ENCODE assay signal across 13 cellular contexts in the genomic region with DNA sequence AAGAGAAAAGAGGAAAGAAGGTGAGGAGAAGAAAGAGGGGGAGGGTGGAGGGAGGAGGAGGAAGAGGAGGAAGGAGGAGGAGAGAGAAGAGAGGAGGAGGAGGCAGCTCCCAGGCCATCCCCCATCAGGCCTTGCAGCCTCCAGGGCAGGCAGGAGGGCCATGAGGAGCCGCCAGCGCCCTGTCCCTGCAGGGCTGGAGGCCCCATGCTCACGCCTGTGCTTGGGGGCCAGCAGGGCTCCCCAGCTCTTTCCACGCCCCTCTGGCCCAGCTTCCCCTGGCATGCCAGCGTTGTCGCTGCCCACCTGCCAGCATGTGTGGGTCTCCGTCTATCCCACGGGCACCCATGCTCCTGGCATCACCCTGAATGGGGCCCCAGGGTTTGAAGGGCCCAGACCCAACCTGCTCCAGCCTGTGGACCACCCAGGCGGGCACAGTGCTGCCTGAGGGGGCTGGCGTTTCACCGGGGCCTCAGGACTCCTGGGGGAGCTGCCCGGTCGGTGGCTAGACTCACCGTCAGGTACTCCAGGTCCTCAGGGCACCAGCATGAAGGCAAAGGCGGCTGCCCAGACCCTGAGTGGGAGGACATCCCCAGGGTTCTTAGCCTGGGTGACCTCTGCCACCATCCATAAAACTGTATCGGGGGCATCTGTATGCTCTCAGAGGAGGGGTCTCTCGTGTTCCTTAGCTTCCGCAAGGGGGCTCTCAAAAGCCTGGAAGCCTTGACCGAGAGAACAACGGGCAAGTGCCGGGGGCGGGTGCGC. TPM values are rescaled to one million over a fixed set of nuclear protein-coding genes. Genes with fewer than 3 reads are reported as not detected.
DNase-seq lines count a peak whose midpoint lies in the region; ATAC-seq and TF ChIP-seq lines count a peak whose summit lies in the region.
"Had no signal": no experiment of that assay in that cellular context is flagged by ENCODE, and none has a peak within 500 bp of the region (broad histone marks: within the 10 kb centered on the region; RNA-seq: fewer than 3 reads in every experiment).

No MANE protein-coding gene starts in this region.

- H3K36me3 Mint-ChIP-seq in T-helper 17 cell (ENCODE audit: low read depth), result no peaks in the 10 kb centered on the region
- H3K36me3 Mint-ChIP-seq in immature natural killer cell, result peaks cover 0 to 7% (median 0%) of the 10 kb centered on the region in 3 donors

- intact Hi-C loops in stomach (cut with DNase I; ENCODE audit: low total_unique reads), result loop anchor here (2.0 to 10.0 kb wide), 2 partner anchors 116 to 578 kb away; a partner anchor contains a TSS

- TF ChIP-seq CTCF in stomach (IDR thresholded peaks at IDR 0.05), result no peak

- TF ChIP-seq POLR2A in stomach (IDR thresholded peaks at IDR 0.05), result no peak

- no peak for TF ChIP-seq EP300 in stomach (IDR thresholded peaks at IDR 0.05)

- H3K27ac Mint-ChIP-seq in T-helper 17 cell, result peak overlapping the region; percentile 88
- H3K27ac Mint-ChIP-seq in immature natural killer cell, result peak overlapping the region in 5 of 6 donors; percentile 7 to 76 (median 67)

- H3K4me3 Mint-ChIP-seq in T-helper 17 cell (peak overlapping the region; percentile 15), immature natural killer cell (peak overlapping the region in 2 of 5 donors; percentile 86 to 91)

- no peaks in the 10 kb centered on the region for H3K27me3 ChIP-seq in stomach
- H3K27me3 ChIP-seq: brain microvascular endothelial cell had no signal

- H3K27ac ChIP-seq in stomach, result peak overlapping the region; percentile 20 to 89 (median 81)
- H3K27ac ChIP-seq: brain microvascular endothelial cell had no signal

- peaks cover 51 to 69% (median 58%) of the 10 kb centered on the region in 4 donors for H3K4me1 ChIP-seq in stomach

- H3K4me1 Mint-ChIP-seq in T-helper 17 cell (peaks cover 15% of the 10 kb centered on the region), immature natural killer cell (peaks cover 40 to 46% of the 10 kb centered on the region in 2 donors)

- no peak overlapping the region for H3K4me3 ChIP-seq in stomach

- DNase-seq in activated CD4-positive, alpha-beta T cell treated with anti-CD3 and anti-CD28 coated beads for 48 hours, result peak; percentile 1
- DNase-seq in activated CD4-positive, alpha-beta T cell treated with anti-CD3 and anti-CD28 coated beads, Interleukin-2, amount 50 U/mL, for 4 hours, result no peak
- DNase-seq in T-helper 17 cell (peak in 1 of 3 donors; percentile 3), immature natural killer cell (no peak), stomach (no peak), ecto neural progenitor cell (ENCODE audit: low spot score) (no peak)
- DNase-seq in effector CD4-positive, alpha-beta T cell, result no peak
- DNase-seq: activated CD4-positive, alpha-beta T cell treated with anti-CD3 and anti-CD28 coated beads for 1 hour; brain microvascular endothelial cell; hypothalamus; Karpas-422; occipital lobe had no signal

- WGBS in stomach, 5 donors, result 63 to 85% (median 71%) methylated on average over 18 to 23 of the region's 23 CpGs

- no peak for ATAC-seq in T-helper 17 cell
- ATAC-seq in GM18861 (IDR thresholded peaks at IDR 0.05; ENCODE audit: unreplicated experiment), result no peak

- no peaks in the 10 kb centered on the region for H3K36me3 ChIP-seq in stomach
- H3K36me3 ChIP-seq: brain microvascular endothelial cell had no signal

- H3K9me3 Mint-ChIP-seq in immature natural killer cell, result no peaks in the 10 kb centered on the region

- H3K27me3 Mint-ChIP-seq in T-helper 17 cell, result no peaks in the 10 kb centered on the region
- peaks cover 2 to 8% (median 3%) of the 10 kb centered on the region in 3 donors for H3K27me3 Mint-ChIP-seq in immature natural killer cell (ENCODE audit: low read depth in 3 of 3)

- H3K9me3 ChIP-seq in T-helper 17 cell (ENCODE audit: control insufficient read depth, low read length, poor library complexity, severe bottlenecking) (no peaks in the 10 kb centered on the region), stomach (no peaks in the 10 kb centered on the region)

RNA-seq across cellular contexts. Expression of a gene that starts 5.3 kb away (rescaled TPM):
- total RNA-seq in T-helper 17 cell, result 10 to 100 TPM; 65.7 to 93.2 TPM
- 100 to 1,000 TPM; 132 to 223 (median 200) TPM for polyA plus RNA-seq in immature natural killer cell
- total RNA-seq in stomach, result 1 to 10 TPM in 1 of 5 donors, not detected in 4; 1.5 TPM
- 1 to 10 TPM; 1.1 to 9.0 (median 3.1) TPM for polyA plus RNA-seq in stomach
- total RNA-seq: occipital lobe had no signal

RNA-seq across cellular contexts. Expression of a gene that starts 5.4 kb away (rescaled TPM):
- total RNA-seq in T-helper 17 cell (10 to 100 TPM; 50.1 to 89.1 TPM), stomach (1 to 10 TPM in 1 of 5 donors, under 1 TPM in 2, not detected in 2; 0.72 to 1.3 (median 0.92) TPM)
- polyA plus RNA-seq in immature natural killer cell (10 to 100 TPM; 36.3 to 57.5 (median 36.6) TPM), stomach (1 to 10 TPM in 1 of 3 donors, under 1 TPM in 2; 0.61 to 1.8 (median 0.63) TPM)

RNA-seq across cellular contexts. Expression of a gene that starts 36.8 kb away (rescaled TPM):
- total RNA-seq in T-helper 17 cell (under 1 TPM in 1 of 2 donors, not detected in 1; 0.18 TPM), stomach (1 to 10 TPM in 1 of 5 donors, not detected in 4; 2.6 TPM)
- polyA plus RNA-seq in immature natural killer cell (10 to 100 TPM in 2 of 3 donors, 1 to 10 TPM in 1; 9.7 to 60.0 (median 18.2) TPM), stomach (1 to 10 TPM in 2 of 3 donors, under 1 TPM in 1; 0.81 to 6.3 (median 1.8) TPM)

Comparison
In these comparisons a context has a peak if more than half of its experiments do, and no peak if none do; other contexts are left out.
1. RNA of a gene that starts 5.3 kb away (total RNA-seq): 65.7 to 93.2 TPM in T-helper 17 cell; 1.5 TPM in stomach; every median in the first group is over 10 times any median in the second.
2. RNA of a gene that starts 5.4 kb away (total RNA-seq): 50.1 to 89.1 TPM in T-helper 17 cell; 0.72 to 1.3 TPM in stomach; every median in the first group is over 10 times any median in the second.